ENCODE assay signal across 8 cellular contexts in the genomic region with DNA sequence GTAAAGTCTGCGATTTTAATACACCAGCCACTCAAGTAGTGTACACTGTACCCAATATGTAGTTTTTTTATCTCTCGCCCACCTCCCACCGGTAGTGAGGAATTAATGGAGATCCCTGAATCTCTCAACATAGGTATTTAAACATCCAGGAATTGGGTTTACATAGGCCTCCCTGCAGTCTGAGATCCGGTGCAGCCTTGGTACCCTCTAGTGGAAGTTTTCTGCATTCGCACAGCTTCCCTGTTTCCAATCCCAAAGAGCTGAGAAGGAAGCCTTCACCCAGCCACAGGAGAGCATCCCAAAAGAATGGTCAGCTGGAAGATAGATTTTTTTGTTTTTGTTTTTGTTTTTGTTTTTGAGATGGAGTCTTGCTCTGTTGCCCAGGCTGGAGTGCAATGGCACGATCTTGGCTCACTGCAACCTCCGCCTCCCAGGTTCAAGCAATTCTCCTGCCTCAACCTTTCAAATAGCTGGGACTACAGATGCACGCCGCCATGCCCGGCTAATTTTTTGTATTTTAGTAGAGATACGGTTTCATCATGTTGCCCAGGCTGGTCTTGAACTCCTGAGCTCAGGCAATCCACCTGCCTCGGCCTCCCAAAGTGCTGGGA. TPM values are rescaled to one million over a fixed set of nuclear protein-coding genes. Genes with fewer than 3 reads are reported as not detected.
DNase-seq lines count a peak whose midpoint lies in the region; TF ChIP-seq lines count a peak whose summit lies in the region.
"Not testable (repeated sequence)": the region's sequence is repeated elsewhere in the genome, so short reads cannot be mapped to it uniquely, and the experiment has no call there.

No MANE protein-coding gene starts in this region.

- not testable (repeated sequence) for H2AFZ ChIP-seq in mesenchymal stem cell (ENCODE audit: low read depth, low read length)

- not testable (repeated sequence) for H3K4me2 ChIP-seq in mesenchymal stem cell (ENCODE audit: low read length, poor library complexity, severe bottlenecking)

- not testable (repeated sequence) for H3K14ac ChIP-seq in mesenchymal stem cell (ENCODE audit: low read length in 2 of 2)

- H3K9me3 ChIP-seq in mesenchymal stem cell (ENCODE audit: control insufficient read depth, low read length); thyroid gland: not testable (repeated sequence)

- peaks cover 29% of the 10 kb centered on the region for H3K4me1 Mint-ChIP-seq in Calu3 (ENCODE audit: low read depth, unreplicated experiment)
- H3K4me1 Mint-ChIP-seq in brain = not testable (repeated sequence)

- H2AK5ac ChIP-seq in mesenchymal stem cell (ENCODE audit: low read length, severe bottlenecking) = not testable (repeated sequence)

- DNase-seq in Calu3 (peak; percentile 72), HCEC 1CT (peak; percentile 36), NCI-H1694 treated with DMSO at 0.1 percent for 48 hours (lab: John Stamatoyannopoulos, UW) (peak; percentile 34), SHP77 treated with DMSO at 0.1 percent for 48 hours (lab: John Stamatoyannopoulos, UW) (peak; percentile 5), glomerular visceral epithelial cell (ENCODE audit: extremely low spot score) (peak; percentile 34), mesenchymal stem cell (peak; percentile 46), thyroid gland (peak in 1 of 2 donors; percentile 7)

- not testable (repeated sequence) for H3K4me1 ChIP-seq in mesenchymal stem cell (ENCODE audit: control insufficient read depth, insufficient read depth, low read depth, low read length); thyroid gland

- peak; percentile 83 for TF ChIP-seq CTCF in Calu3 (IDR thresholded peaks at IDR 0.05; ENCODE audit: unreplicated experiment)
- TF ChIP-seq CTCF in brain (conservative IDR thresholded peaks at IDR 0.05) = peak; percentile 47 to 62
- TF ChIP-seq CTCF in thyroid gland (IDR thresholded peaks at IDR 0.05) = peak in 4 of 6 experiments; percentile 26 to 41 (median 28)

- not testable (repeated sequence) for H3K27ac Mint-ChIP-seq in Calu3 (ENCODE audit: unreplicated experiment)
- peak overlapping the region in 2 of 5 experiments; percentile 35 to 63 for H3K27ac Mint-ChIP-seq in brain

- H3K79me1 ChIP-seq in mesenchymal stem cell (replicated peaks; ENCODE audit: low read length, poor library complexity, severe bottlenecking) = not testable (repeated sequence)

- intact Hi-C loops in Calu3 (cut with micrococcal nuclease; ENCODE audit: unreplicated experiment); thyroid gland (cut with DNase I): not testable (repeated sequence)

- not testable (repeated sequence) for H3K27me3 Mint-ChIP-seq in Calu3 (ENCODE audit: unreplicated experiment); brain

- not testable (repeated sequence) for H3K36me3 ChIP-seq in mesenchymal stem cell (ENCODE audit: control insufficient read depth in 1 of 2, insufficient read depth in 2 of 2, low read depth in 1 of 2, low read length in 2 of 2); thyroid gland

- TF ChIP-seq POLR2A in thyroid gland (IDR thresholded peaks at IDR 0.05) = not testable (repeated sequence)

- H4K91ac ChIP-seq in mesenchymal stem cell (ENCODE audit: low read length) = not testable (repeated sequence)

- H2BK5ac ChIP-seq in mesenchymal stem cell (ENCODE audit: low read depth, low read length, poor library complexity, severe bottlenecking) = not testable (repeated sequence)

- H3K27ac ChIP-seq in mesenchymal stem cell (ENCODE audit: low read length, poor library complexity, severe bottlenecking); thyroid gland: not testable (repeated sequence)

- not testable (repeated sequence) for H3K9me3 Mint-ChIP-seq in Calu3 (ENCODE audit: low read depth, unreplicated experiment); brain

- not testable (repeated sequence) for H3K4me3 Mint-ChIP-seq in Calu3 (ENCODE audit: low read depth, unreplicated experiment); brain

- not testable (repeated sequence) for H3K23ac ChIP-seq in mesenchymal stem cell (ENCODE audit: low read length in 2 of 2)

- 80% methylated on average over 5 of the region's 12 CpGs for WGBS in mesenchymal stem cell
- WGBS in thyroid gland, 2 donors = 55 to 60% methylated on average over 4 to 10 of the region's 12 CpGs

- CTCF ChIA-PET in Calu3 (lab: Charles Lee) = interaction anchor here (0.6 to 0.7 kb wide), 3 partner anchors 11 to 135 kb away, joined by 3 to 6 read pairs (median 4); no protein-coding TSS in a partner anchor

- not testable (repeated sequence) for H2BK15ac ChIP-seq in mesenchymal stem cell (ENCODE audit: low read depth, poor library complexity, severe bottlenecking)

- not testable (repeated sequence) for H4K8ac ChIP-seq in mesenchymal stem cell (ENCODE audit: low read length)

- H3K18ac ChIP-seq in mesenchymal stem cell (ENCODE audit: low read depth in 1 of 2, low read length in 2 of 2) = not testable (repeated sequence)

- H3K4ac ChIP-seq in mesenchymal stem cell (ENCODE audit: low read depth in 1 of 2, low read length in 2 of 2) = not testable (repeated sequence)

- not testable (repeated sequence) for H2BK12ac ChIP-seq in mesenchymal stem cell (ENCODE audit: low read length in 2 of 2)

- not testable (repeated sequence) for H3K36me3 Mint-ChIP-seq in Calu3 (ENCODE audit: insufficient read depth, unreplicated experiment); brain

- not testable (repeated sequence) for H3K9ac ChIP-seq in mesenchymal stem cell (ENCODE audit: low read length)

- not testable (repeated sequence) for H2BK120ac ChIP-seq in mesenchymal stem cell (ENCODE audit: low read depth, low read length)

- not testable (repeated sequence) for BruUV-seq in Calu3 (replicated peaks; lab: Mats Ljungman, UMichigan)

- not testable (repeated sequence) for H3K4me3 ChIP-seq in mesenchymal stem cell (ENCODE audit: insufficient read depth in 1 of 2, low read depth in 1 of 2, low read length in 2 of 2); thyroid gland (replicated peaks in 1 of 3)

- H3K27me3 ChIP-seq in mesenchymal stem cell (ENCODE audit: control insufficient read depth in 1 of 2, insufficient read depth in 1 of 2, low read length in 2 of 2); thyroid gland: not testable (repeated sequence)

RNA-seq across cellular contexts. Expression of gene MRPL45, which starts 8.6 kb away (rescaled TPM):
- total RNA-seq in Calu3 (2022) = 171 and 174 TPM in 2 replicates
- polyA plus RNA-seq in brain (ENCODE audit: insufficient read depth, low read depth, low replicate concordance) = 44.3 TPM
- polyA plus RNA-seq in mesenchymal stem cell (2013, experiment 1 of 2) = 39.8 TPM
- 40.2 TPM for polyA plus RNA-seq in mesenchymal stem cell (2013, experiment 2 of 2)
- total RNA-seq in thyroid gland = 10 to 100 TPM; 26.6 to 38.3 (median 30.3) TPM

RNA-seq across cellular contexts. Expression of gene GPR179, which starts 55.4 kb away (rescaled TPM):
- 0.45 and 0.69 TPM in 2 replicates for total RNA-seq in Calu3 (2022)
- 1.2 TPM for polyA plus RNA-seq in brain (ENCODE audit: insufficient read depth, low read depth, low replicate concordance)
- polyA plus RNA-seq in mesenchymal stem cell (2013, experiment 1 of 2) = not detected
- 0.01 TPM for polyA plus RNA-seq in mesenchymal stem cell (2013, experiment 2 of 2)
- total RNA-seq in thyroid gland = under 1 TPM in 2 of 4 donors, not detected in 2; under 0.01 to 0.13 TPM

Comparison
In these comparisons a context has a peak if more than half of its experiments do, and no peak if none do; other contexts are left out.
1. CTCF ChIP-seq: peak in every context shown above with its lines; median percentile 83 in Calu3; 54 in brain; 28 in thyroid gland.